8 cellular contexts compared by ENCODE assay signal in the genomic region with DNA sequence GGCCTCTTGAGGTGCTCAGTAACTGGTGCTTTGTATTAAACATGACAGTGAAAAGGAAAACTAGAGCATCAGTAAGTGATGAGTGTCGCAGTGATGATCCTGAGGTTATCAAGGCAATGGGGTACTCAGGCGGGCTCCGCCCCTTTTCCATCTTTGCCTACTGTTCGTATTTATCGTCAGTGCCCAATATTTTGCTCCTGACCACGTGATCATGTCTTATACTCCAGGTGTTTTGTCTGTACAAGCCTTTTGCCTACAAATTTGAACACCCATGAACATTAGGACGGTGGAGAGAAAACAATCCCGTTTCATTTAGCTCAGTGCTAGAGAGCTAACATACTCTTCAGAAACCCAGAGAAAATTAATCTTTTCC. TPM values are rescaled to one million over a fixed set of nuclear protein-coding genes. Genes with fewer than 3 reads are reported as not detected.
A peak's percentile ranks its signal among the peaks of the same experiment; 100 is the strongest.
DNase-seq lines count a peak whose midpoint lies in the region; ATAC-seq, FAIRE-seq and TF ChIP-seq lines count a peak whose summit lies in the region.
"Not testable (repeated sequence)": the region's sequence is repeated elsewhere in the genome, so short reads cannot be mapped to it uniquely, and the experiment has no call there.

No MANE protein-coding gene starts in this region.

- H3K27me3 Mint-ChIP-seq in activated naive CD4-positive, alpha-beta T cell treated with anti-CD3 and anti-CD28 coated beads, Interleukin-2, amount 10 ng/mL, durations not matched to agents 7 days and 5 days, result not testable (repeated sequence)

- not testable (repeated sequence) for H3K36me3 Mint-ChIP-seq in activated naive CD4-positive, alpha-beta T cell treated with anti-CD3 and anti-CD28 coated beads, Interleukin-2, amount 10 ng/mL, durations not matched to agents 7 days and 5 days

- CTCF ChIA-PET in PC-3 (lab: Charles Lee); activated naive CD4-positive, alpha-beta T cell treated with anti-CD3 and anti-CD28 coated beads, Interleukin-2, amount 10 ng/mL, durations not matched to agents 7 days and 5 days (lab: Charles Lee): not testable (repeated sequence)

- H4K20me1 ChIP-seq in PC-3 (ENCODE audit: low read length), result not testable (repeated sequence)

- H3K4me3 ChIP-seq in MG63, result peak overlapping the region; percentile 66
- peak overlapping the region; percentile 69 for H3K4me3 ChIP-seq in PC-3 (ENCODE audit: low read length)
- H3K4me3 ChIP-seq in left lung, result peak overlapping the region; percentile 27 to 48
- peak overlapping the region; percentile 65 for H3K4me3 ChIP-seq in psoas muscle

- H3K4me3 Mint-ChIP-seq in activated naive CD4-positive, alpha-beta T cell treated with anti-CD3 and anti-CD28 coated beads, Interleukin-2, amount 10 ng/mL, durations not matched to agents 7 days and 5 days, result peak overlapping the region; percentile 87

- not testable (repeated sequence) for H3K4me1 ChIP-seq in PC-3 (ENCODE audit: insufficient read depth, low read length); left lung; psoas muscle

- H2AFZ ChIP-seq in PC-3 (ENCODE audit: low read length), result peak overlapping the region; percentile 75; the same call in 1 of the 2 replicates

- intact Hi-C loops in PC-3 (cut with micrococcal nuclease), result loop anchor here (10.0 kb wide), 1 partner anchor 96 kb away; no protein-coding TSS in a partner anchor
- intact Hi-C loops in left lung (cut with DNase I); psoas muscle (cut with DNase I): not testable (repeated sequence)

- POLR2A ChIA-PET in PC-3 (lab: Charles Lee; ENCODE audit: unreplicated experiment), result not testable (repeated sequence)

- not testable (repeated sequence) for H3K36me3 ChIP-seq in MG63; PC-3 (ENCODE audit: low read depth, low read length); left lung; psoas muscle (ENCODE audit: insufficient read depth in 1 of 2, low read depth in 1 of 2)

- peak; percentile 55 for FAIRE-seq in GM12891 (lab: Jason Lieb, UNC)

- H3K9me3 Mint-ChIP-seq in activated naive CD4-positive, alpha-beta T cell treated with anti-CD3 and anti-CD28 coated beads, Interleukin-2, amount 10 ng/mL, durations not matched to agents 7 days and 5 days, result not testable (repeated sequence)

- H3K27ac Mint-ChIP-seq in activated naive CD4-positive, alpha-beta T cell treated with anti-CD3 and anti-CD28 coated beads, Interleukin-2, amount 10 ng/mL, durations not matched to agents 7 days and 5 days, result peak overlapping the region; percentile 96

- TSS peak; percentile 87 for BruUV-seq in PC-3 (replicated peaks; lab: Mats Ljungman, UMichigan)

- ATAC-seq in PC-3, result peak; percentile 31
- peak; percentile 61 for ATAC-seq in left lung
- peak in 1 of 4 donors; percentile 23 for ATAC-seq in psoas muscle

- not testable (repeated sequence) for H3K9me3 ChIP-seq in MG63; PC-3 (ENCODE audit: low read length); left lung; psoas muscle

- peak overlapping the region; percentile 78 for H3K4me2 ChIP-seq in PC-3 (ENCODE audit: low read length)

- not testable (repeated sequence) for H3F3A ChIP-seq in PC-3 (ENCODE audit: low read length, unreplicated experiment)

- 0 to 2% (median 1%) methylated on average over 7 of the region's 8 CpGs for WGBS in psoas muscle, 3 donors

- not testable (repeated sequence) for H3K4me1 Mint-ChIP-seq in activated naive CD4-positive, alpha-beta T cell treated with anti-CD3 and anti-CD28 coated beads, Interleukin-2, amount 10 ng/mL, durations not matched to agents 7 days and 5 days

- DNase-seq in A172 (ENCODE audit: low spot score), result peak; percentile 23
- not testable (repeated sequence) for DNase-seq in GM12891 (ENCODE audit: insufficient read length, low spot score); MG63; activated naive CD4-positive, alpha-beta T cell treated with anti-CD3 and anti-CD28 coated beads, Interleukin-2, amount 10 ng/mL, durations not matched to agents 7 days and 5 days; epithelial cell of prostate (ENCODE audit: low read depth, low spot score); left lung; psoas muscle
- peak; percentile 38 for DNase-seq in PC-3

- H3K27ac ChIP-seq in PC-3 (ENCODE audit: low read length), result peak overlapping the region; percentile 41; the same call in 1 of the 2 replicates
- peak overlapping the region; percentile 37 for H3K27ac ChIP-seq in epithelial cell of prostate
- peak overlapping the region; percentile 65 to 75 for H3K27ac ChIP-seq in left lung
- peak overlapping the region; percentile 80 for H3K27ac ChIP-seq in psoas muscle

- H3K9me2 ChIP-seq in PC-3 (replicated peaks; ENCODE audit: low read length), result not testable (repeated sequence)

- not testable (repeated sequence) for H3K79me2 ChIP-seq in PC-3 (ENCODE audit: low read length)

- TF ChIP-seq CTCF in PC-3 (conservative IDR thresholded peaks at IDR 0.05; ENCODE audit: low read depth, low read length); left lung (IDR thresholded peaks at IDR 0.05); psoas muscle (IDR thresholded peaks at IDR 0.05): not testable (repeated sequence)

- TF ChIP-seq POLR2A in GM12891 (IDR thresholded peaks at IDR 0.05; ENCODE audit: low read depth, low read length), result not testable (repeated sequence)

- not testable (repeated sequence) for H3K27me3 ChIP-seq in MG63; PC-3 (ENCODE audit: low read length); left lung; psoas muscle (ENCODE audit: insufficient read depth in 3 of 3, low read length in 2 of 3)

- H3K9ac ChIP-seq in PC-3 (ENCODE audit: low read length), result peak overlapping the region; percentile 62; the same call in 1 of the 2 replicates

RNA-seq across cellular contexts. Expression of a gene that starts 0.5 kb away (rescaled TPM):
- total RNA-seq in A172 (2014; rRNA removed; shearing (Covaris generic)), result 23.0 and 29.7 TPM in 2 replicates
- 15.8 TPM for polyA plus RNA-seq in GM12891 (2012; ENCODE audit: low read depth, missing spikeins)
- total RNA-seq in MG63 (2014; rRNA removed; shearing (Covaris generic); ENCODE audit: low replicate concordance), result 0.49 and 5.6 TPM in 2 replicates
- total RNA-seq in PC-3 (2014; rRNA removed) (21.5 and 28.4 TPM in 2 replicates), left lung (10 to 100 TPM; 19.7 to 33.7 TPM), psoas muscle (1 to 10 TPM; 1.6 to 3.8 (median 2.6) TPM)
- 1 to 10 TPM; 3.9 to 7.2 (median 4.7) TPM for polyA plus RNA-seq in psoas muscle
